Comparison of ENCODE assay signal across 9 cellular contexts in the genomic region with DNA sequence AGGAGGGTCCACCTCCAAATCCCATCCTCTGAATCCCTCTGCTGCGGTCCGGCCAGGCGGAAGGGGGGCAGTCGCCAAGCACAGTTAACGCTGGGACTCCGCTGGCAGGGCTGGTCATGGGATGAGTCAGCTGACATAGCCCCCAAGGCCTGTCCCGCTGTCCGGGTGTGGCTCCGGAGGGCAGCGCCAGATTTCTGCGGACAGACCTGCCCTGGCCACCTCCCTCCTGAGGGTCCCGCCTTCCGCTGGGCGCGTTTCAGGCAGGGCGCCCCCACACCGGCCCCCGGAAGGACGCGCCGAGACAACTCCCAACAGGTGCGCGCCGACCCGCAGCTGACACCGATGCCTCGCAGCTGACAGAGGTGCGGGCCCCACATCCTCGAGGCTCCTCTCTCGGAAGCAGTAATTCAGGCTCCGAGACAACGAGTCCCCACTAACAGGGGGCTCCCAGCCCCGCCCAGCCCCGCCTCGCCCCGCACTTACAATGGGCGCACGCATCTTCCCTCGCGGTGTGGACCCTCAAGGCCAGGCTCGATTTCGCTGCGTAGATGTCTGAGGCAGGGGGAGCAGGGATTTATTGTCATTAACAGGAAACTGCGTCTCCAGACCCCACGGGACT. TPM values are rescaled to one million over a fixed set of nuclear protein-coding genes. Genes with fewer than 3 reads are reported as not detected.
DNase-seq lines count a peak whose midpoint lies in the region; ATAC-seq and TF ChIP-seq lines count a peak whose summit lies in the region.
"Had no signal": no experiment of that assay in that cellular context is flagged by ENCODE, and none has a peak within 500 bp of the region (broad histone marks: within the 10 kb centered on the region; RNA-seq: fewer than 3 reads in every experiment).

No MANE protein-coding gene starts in this region.

- BruUV-seq in Caco-2 (replicated peaks; lab: Mats Ljungman, UMichigan), result TSS peak; percentile 27

- TF ChIP-seq CTCF in Caco-2 (IDR thresholded peaks at IDR 0.05; ENCODE audit: insufficient read depth in 1 of 2, low read depth in 1 of 2, low read length in 1 of 2, severe bottlenecking in 1 of 2, unreplicated experiment in 1 of 2) (no peak), lower lobe of right lung (IDR thresholded peaks at IDR 0.05) (no peak)

- POLR2A ChIA-PET in Caco-2 (lab: Charles Lee), result no interaction called here

- intact Hi-C loops in Caco-2 (cut with micrococcal nuclease; ENCODE audit: unreplicated experiment) (no loop called here), lower lobe of right lung (cut with DNase I) (no loop called here)
- intact Hi-C loops in activated CD4-positive, alpha-beta T cell treated with anti-CD3 and anti-CD28 coated beads, Interleukin-2, amount 10 ng/mL, durations not matched to agents 24 days and 14 days (cut with micrococcal nuclease), result loop anchor here (5.0 kb wide), 1 partner anchor 61 kb away; no protein-coding TSS in a partner anchor

- H3K4me3 ChIP-seq in Caco-2 (ENCODE audit: low read depth, low read length) (peak overlapping the region; percentile 54), duodenal mucosa (ENCODE audit: low read depth in 1 of 2, low read length in 2 of 2) (peak overlapping the region; percentile 84 to 95), lower lobe of right lung (peak overlapping the region; percentile 87)

- H3K36me3 ChIP-seq in Caco-2 (ENCODE audit: control insufficient read depth, insufficient read depth, low read length), result no peaks in the 10 kb centered on the region; the same call in 1 of the 2 replicates
- no peaks in the 10 kb centered on the region for H3K36me3 ChIP-seq in duodenal mucosa (ENCODE audit: control insufficient read depth in 1 of 2, insufficient read depth in 2 of 2, low read length in 2 of 2)
- no peaks in the 10 kb centered on the region for H3K36me3 ChIP-seq in lower lobe of right lung

- peak overlapping the region; percentile 80 for H3K4me3 Mint-ChIP-seq in Caco-2 (ENCODE audit: unreplicated experiment)
- peak overlapping the region; percentile 84 for H3K4me3 Mint-ChIP-seq in activated CD4-positive, alpha-beta T cell treated with anti-CD3 and anti-CD28 coated beads, Interleukin-2, amount 10 ng/mL, durations not matched to agents 24 days and 14 days

- H3K27me3 Mint-ChIP-seq in Caco-2 (ENCODE audit: insufficient read depth, unreplicated experiment), result no peaks in the 10 kb centered on the region
- peaks cover 7% of the 10 kb centered on the region for H3K27me3 Mint-ChIP-seq in activated CD4-positive, alpha-beta T cell treated with anti-CD3 and anti-CD28 coated beads, Interleukin-2, amount 10 ng/mL, durations not matched to agents 24 days and 14 days

- H3K9me3 Mint-ChIP-seq in Caco-2 (ENCODE audit: unreplicated experiment), result no peaks in the 10 kb centered on the region
- no peaks in the 10 kb centered on the region for H3K9me3 Mint-ChIP-seq in activated CD4-positive, alpha-beta T cell treated with anti-CD3 and anti-CD28 coated beads, Interleukin-2, amount 10 ng/mL, durations not matched to agents 24 days and 14 days

- peaks cover 18% of the 10 kb centered on the region for H3K4me1 Mint-ChIP-seq in Caco-2 (ENCODE audit: low read depth, unreplicated experiment)
- H3K4me1 Mint-ChIP-seq in activated CD4-positive, alpha-beta T cell treated with anti-CD3 and anti-CD28 coated beads, Interleukin-2, amount 10 ng/mL, durations not matched to agents 24 days and 14 days, result peaks cover 3% of the 10 kb centered on the region

- H3K9me3 ChIP-seq in Caco-2 (no peaks in the 10 kb centered on the region), duodenal mucosa (ENCODE audit: control insufficient read depth in 1 of 2, low read length in 2 of 2) (no peaks in the 10 kb centered on the region), lower lobe of right lung (no peaks in the 10 kb centered on the region)

- H3K27ac Mint-ChIP-seq in Caco-2 (ENCODE audit: unreplicated experiment), result peak overlapping the region; percentile 53
- no peak overlapping the region for H3K27ac Mint-ChIP-seq in activated CD4-positive, alpha-beta T cell treated with anti-CD3 and anti-CD28 coated beads, Interleukin-2, amount 10 ng/mL, durations not matched to agents 24 days and 14 days

- CTCF ChIA-PET in Caco-2 (lab: Charles Lee), result interaction anchor here (1.4 kb wide), 1 partner anchor 22 kb away, joined by 3 read pairs; no protein-coding TSS in a partner anchor

- peaks cover 29% of the 10 kb centered on the region for H3K4me1 ChIP-seq in Caco-2
- H3K4me1 ChIP-seq in duodenal mucosa (ENCODE audit: control insufficient read depth in 1 of 2, insufficient read depth in 2 of 2, low read length in 2 of 2), result peaks cover 22 to 25% of the 10 kb centered on the region in 2 donors
- H3K4me1 ChIP-seq in lower lobe of right lung, result peaks cover 45% of the 10 kb centered on the region

- peak; percentile 48 for ATAC-seq in HG03175 (IDR thresholded peaks at IDR 0.05; ENCODE audit: unreplicated experiment)
- ATAC-seq in lower lobe of right lung, result peak; percentile 73 to 78
- ATAC-seq in GM21723 (IDR thresholded peaks at IDR 0.05; ENCODE audit: unreplicated experiment), result no peak

- H3K36me3 Mint-ChIP-seq in Caco-2 (ENCODE audit: insufficient read depth, unreplicated experiment), result no peaks in the 10 kb centered on the region
- no peaks in the 10 kb centered on the region for H3K36me3 Mint-ChIP-seq in activated CD4-positive, alpha-beta T cell treated with anti-CD3 and anti-CD28 coated beads, Interleukin-2, amount 10 ng/mL, durations not matched to agents 24 days and 14 days (ENCODE audit: low read depth)

- DNase-seq in Caco-2 (peak; percentile 33 to 44), lower lobe of right lung (peak; percentile 70), SKM-1 treated with dmso at 0.1 percent for 144 hours (lab: John Stamatoyannopoulos, UW; ENCODE audit: unreplicated experiment) (no peak)
- DNase-seq in activated CD4-positive, alpha-beta T cell treated with anti-CD3 and anti-CD28 coated beads, Interleukin-2, amount 10 ng/mL, durations not matched to agents 24 days and 14 days, result peak; percentile 76
- peak; percentile 6 to 10 for DNase-seq in stimulated activated CD8-positive, alpha-beta memory T cell treated with anti-CD3 and anti-CD28 coated beads, Interleukin-2, amount 100 ng/mL, for 1 hour (ENCODE audit: low read depth in 2 of 2)

- H3K27ac ChIP-seq in duodenal mucosa (ENCODE audit: low read depth, low read length) (peak overlapping the region; percentile 42), lower lobe of right lung (peak overlapping the region; percentile 91)
- H3K27ac ChIP-seq: KMS-11 had no signal

- H3K27me3 ChIP-seq in Caco-2 (replicated peaks; ENCODE audit: control insufficient read depth, insufficient read depth, low read length), result no peaks in the 10 kb centered on the region
- no peaks in the 10 kb centered on the region for H3K27me3 ChIP-seq in duodenal mucosa (ENCODE audit: control insufficient read depth in 1 of 2, insufficient read depth in 2 of 2, low read length in 2 of 2)
- H3K27me3 ChIP-seq in lower lobe of right lung (ENCODE audit: low read depth), result no peaks in the 10 kb centered on the region

- H3K9ac ChIP-seq in duodenal mucosa (ENCODE audit: low read depth in 1 of 2, low read length in 2 of 2), result peak overlapping the region; percentile 65 to 81
- H3K9ac ChIP-seq: KMS-11 had no signal

RNA-seq across cellular contexts. Expression of gene PLAAT3, which starts 0.6 kb away (rescaled TPM):
- 50.9 and 57.9 TPM in 2 replicates for total RNA-seq in Caco-2 (2022)
- total RNA-seq in activated CD4-positive, alpha-beta T cell treated with anti-CD3 and anti-CD28 coated beads, Interleukin-2, amount 10 ng/mL, durations not matched to agents 24 days and 14 days, result 2.1 and 3.1 TPM in 2 replicates
- total RNA-seq in lower lobe of right lung, result 81.9 TPM

RNA-seq across cellular contexts. Expression of gene PLAAT2, which starts 50.4 kb away (rescaled TPM):
- total RNA-seq in Caco-2 (2022) (1.2 TPM in 1 of 2 replicates, not detected in the other), lower lobe of right lung (2.9 TPM)
- not detected in 2 replicates for total RNA-seq in activated CD4-positive, alpha-beta T cell treated with anti-CD3 and anti-CD28 coated beads, Interleukin-2, amount 10 ng/mL, durations not matched to agents 24 days and 14 days

RNA-seq across cellular contexts. Expression of gene ATL3, which starts 57.5 kb away (rescaled TPM):
- total RNA-seq in Caco-2 (2022), result 50.2 and 55.1 TPM in 2 replicates
- 38.5 and 39.5 TPM in 2 replicates for total RNA-seq in activated CD4-positive, alpha-beta T cell treated with anti-CD3 and anti-CD28 coated beads, Interleukin-2, amount 10 ng/mL, durations not matched to agents 24 days and 14 days
- total RNA-seq in lower lobe of right lung, result 72.8 TPM

Comparison
In these comparisons a context has a peak if more than half of its experiments do, and no peak if none do; other contexts are left out.
1. RNA of gene PLAAT3, which starts 0.6 kb away (total RNA-seq): 81.9 TPM in lower lobe of right lung (single experiment) and 50.9 to 57.9 TPM in Caco-2; 2.1 to 3.1 TPM in activated CD4-positive, alpha-beta T cell treated with anti-CD3 and anti-CD28 coated beads, Interleukin-2, amount 10 ng/mL, durations not matched to agents 24 days and 14 days; every median in the first group is over 10 times any median in the second.
2. Peak in every context shown above with its lines, with median percentiles within 50 percentile points of each other: H3K4me3 ChIP-seq.